In genomic region chr17:71987634-71988033, GRCh38 we compare ENCODE assay signal across 13 cellular contexts.
DNase-seq lines count a peak whose midpoint lies in the region; ATAC-seq and TF ChIP-seq lines count a peak whose summit lies in the region.
"Had no signal": no experiment of that assay in that cellular context is flagged by ENCODE, and none has a peak within 500 bp of the region (broad histone marks: within the 10 kb centered on the region; RNA-seq: fewer than 3 reads in every experiment).

No MANE protein-coding gene starts in this region.

- H3K27me3 ChIP-seq in ACC112 (ENCODE audit: insufficient read depth, low read length) (no peaks in the 10 kb centered on the region), mammary epithelial cell (ENCODE audit: insufficient read depth, low read length) (no peaks in the 10 kb centered on the region)
- no peaks in the 10 kb centered on the region for H3K27me3 ChIP-seq in naive thymus-derived CD4-positive, alpha-beta T cell (ENCODE audit: control insufficient read depth in 2 of 2, insufficient read depth in 2 of 2, low read length in 2 of 2)
- H3K27me3 ChIP-seq: uterus had no signal

- CTCF ChIA-PET in mammary epithelial cell (lab: Charles Lee; ENCODE audit: low non-redundant PET) = no interaction called here
- CTCF ChIA-PET in naive thymus-derived CD4-positive, alpha-beta T cell (lab: Charles Lee) = no interaction called here
- CTCF ChIA-PET in activated naive CD4-positive, alpha-beta T cell treated with anti-CD3 and anti-CD28 coated beads, Interleukin-2, amount 10 ng/mL, durations not matched to agents 7 days and 5 days (lab: Charles Lee) = no interaction called here

- H3K27ac Mint-ChIP-seq in naive thymus-derived CD4-positive, alpha-beta T cell = no peak overlapping the region
- H3K27ac Mint-ChIP-seq in activated naive CD4-positive, alpha-beta T cell treated with anti-CD3 and anti-CD28 coated beads, Interleukin-2, amount 10 ng/mL, durations not matched to agents 7 days and 5 days = no peak overlapping the region
- H3K27ac Mint-ChIP-seq: activated naive CD8-positive, alpha-beta T cell treated with anti-CD3 and anti-CD28 coated beads for 36 hours; IgD-negative memory B cell had no signal

- peak; percentile 12 for DNase-seq in MV-4-11 (lab: John Stamatoyannopoulos, UW)
- DNase-seq in mammary epithelial cell = peak; percentile 62
- no peak for DNase-seq in naive thymus-derived CD4-positive, alpha-beta T cell
- DNase-seq in activated naive CD4-positive, alpha-beta T cell treated with anti-CD3 and anti-CD28 coated beads, Interleukin-2, amount 10 ng/mL, durations not matched to agents 7 days and 5 days = no peak
- DNase-seq: activated naive CD8-positive, alpha-beta T cell treated with anti-CD3 and anti-CD28 coated beads for 36 hours; NCI-H1694 treated with DMSO at 0.1 percent for 48 hours; NCI-H526; uterus had no signal

- H3K4me2 ChIP-seq in mammary epithelial cell (ENCODE audit: insufficient read depth, low read depth, low read length) = peak overlapping the region; percentile 11

- H3K79me2 ChIP-seq in ACC112 (ENCODE audit: control insufficient read depth, insufficient read depth, low read length, unreplicated experiment) (no peaks in the 10 kb centered on the region), mammary epithelial cell (ENCODE audit: insufficient read depth, low read length) (no peaks in the 10 kb centered on the region)

- 36% methylated on average over 3 of the region's 3 CpGs for WGBS in mammary epithelial cell (ENCODE audit: low coverage, missing lambda C conversion rate)

- peak overlapping the region; percentile 44 for H3K4me3 ChIP-seq in ACC112 (ENCODE audit: low read depth, low read length)
- H3K4me3 ChIP-seq in mammary epithelial cell (replicated peaks in 1 of 3; ENCODE audit: insufficient read depth in 1 of 3, low read depth in 2 of 3, low read length in 3 of 3) = no peak overlapping the region
- H3K4me3 ChIP-seq in naive thymus-derived CD4-positive, alpha-beta T cell (ENCODE audit: low read length) = no peak overlapping the region
- H3K4me3 ChIP-seq: uterus had no signal

- BruUV-seq in mammary epithelial cell (replicated peaks; lab: Mats Ljungman, UMichigan) = no TSS peak

- dilution Hi-C loops in mammary epithelial cell (cut with HindIII; ENCODE audit: low sequenced_read_pairs) = loop anchor here (25.0 kb wide), 1 partner anchor 550 kb away; no protein-coding TSS in a partner anchor

- intact Hi-C loops in mammary epithelial cell (cut with micrococcal nuclease) = no loop called here
- intact Hi-C loops in naive thymus-derived CD4-positive, alpha-beta T cell (cut with micrococcal nuclease) = no loop called here

- POLR2A ChIA-PET in naive thymus-derived CD4-positive, alpha-beta T cell (lab: Charles Lee) = no interaction called here

- H2AFZ ChIP-seq in ACC112 (ENCODE audit: low read length, unreplicated experiment) (peak overlapping the region; percentile 49), mammary epithelial cell (ENCODE audit: low read depth, low read length) (peak overlapping the region; percentile 35)

- peaks cover 0 to 16% (median 3%) of the 10 kb centered on the region in 11 donors for H3K9me3 Mint-ChIP-seq in naive thymus-derived CD4-positive, alpha-beta T cell
- peaks cover 17% of the 10 kb centered on the region for H3K9me3 Mint-ChIP-seq in activated naive CD4-positive, alpha-beta T cell treated with anti-CD3 and anti-CD28 coated beads, Interleukin-2, amount 10 ng/mL, durations not matched to agents 7 days and 5 days

- no peak for TF ChIP-seq CTCF in mammary epithelial cell (conservative IDR thresholded peaks at IDR 0.05 in 1 of 2, IDR thresholded peaks at IDR 0.05 in 1 of 2; ENCODE audit: extremely low read depth in 1 of 2, insufficient read depth in 1 of 2, low read depth in 1 of 2, low read length in 2 of 2)

- no peaks in the 10 kb centered on the region for H4K20me1 ChIP-seq in mammary epithelial cell (ENCODE audit: insufficient read depth, low read length)

- H3K4me1 ChIP-seq in ACC112 (ENCODE audit: control insufficient read depth, insufficient read depth, low read length, unreplicated experiment) = peaks cover 14% of the 10 kb centered on the region
- H3K4me1 ChIP-seq in mammary epithelial cell (ENCODE audit: insufficient read depth, low read length) = peaks cover 48% of the 10 kb centered on the region
- H3K4me1 ChIP-seq in naive thymus-derived CD4-positive, alpha-beta T cell (ENCODE audit: control insufficient read depth in 2 of 2, insufficient read depth in 2 of 2, low read length in 2 of 2) = no peaks in the 10 kb centered on the region
- H3K4me1 ChIP-seq: uterus had no signal

- H3K9me3 ChIP-seq in mammary epithelial cell (replicated peaks; ENCODE audit: insufficient read depth, low read length) = no peaks in the 10 kb centered on the region
- no peaks in the 10 kb centered on the region for H3K9me3 ChIP-seq in naive thymus-derived CD4-positive, alpha-beta T cell (ENCODE audit: control insufficient read depth in 2 of 3, low read length in 3 of 3)
- H3K9me3 ChIP-seq: uterus had no signal

- no peak overlapping the region for H3K9ac ChIP-seq in mammary epithelial cell (ENCODE audit: insufficient read depth, low read length)

- no peaks in the 10 kb centered on the region for H3K4me1 Mint-ChIP-seq in naive thymus-derived CD4-positive, alpha-beta T cell
- no peaks in the 10 kb centered on the region for H3K4me1 Mint-ChIP-seq in activated naive CD4-positive, alpha-beta T cell treated with anti-CD3 and anti-CD28 coated beads, Interleukin-2, amount 10 ng/mL, durations not matched to agents 7 days and 5 days
- H3K4me1 Mint-ChIP-seq: activated naive CD8-positive, alpha-beta T cell treated with anti-CD3 and anti-CD28 coated beads for 36 hours; IgD-negative memory B cell had no signal

- no peak overlapping the region for H3K27ac ChIP-seq in ACC112 (ENCODE audit: low read depth, low read length)
- H3K27ac ChIP-seq in mammary epithelial cell (ENCODE audit: insufficient read depth, low read depth, low read length) = peak overlapping the region; percentile 15
- no peak overlapping the region for H3K27ac ChIP-seq in naive thymus-derived CD4-positive, alpha-beta T cell (ENCODE audit: low read depth, low read length)
- H3K27ac ChIP-seq: uterus had no signal

- ATAC-seq in GM18907 (IDR thresholded peaks at IDR 0.05; ENCODE audit: unreplicated experiment) (peak; percentile 73), GM18858 (IDR thresholded peaks at IDR 0.05; ENCODE audit: unreplicated experiment) (no peak), HG03039 (IDR thresholded peaks at IDR 0.05; ENCODE audit: unreplicated experiment) (no peak)
- ATAC-seq in naive thymus-derived CD4-positive, alpha-beta T cell = no peak

- in situ Hi-C loops in mammary epithelial cell (cut with MboI; ENCODE audit: low sequenced_read_pairs in 2 of 2) = no loop called here

- no peaks in the 10 kb centered on the region for H3K27me3 Mint-ChIP-seq in naive thymus-derived CD4-positive, alpha-beta T cell
- no peaks in the 10 kb centered on the region for H3K27me3 Mint-ChIP-seq in activated naive CD4-positive, alpha-beta T cell treated with anti-CD3 and anti-CD28 coated beads, Interleukin-2, amount 10 ng/mL, durations not matched to agents 7 days and 5 days

- H3K36me3 ChIP-seq in ACC112 (ENCODE audit: insufficient read depth, low read length) (no peaks in the 10 kb centered on the region), mammary epithelial cell (ENCODE audit: insufficient read depth, low read length) (no peaks in the 10 kb centered on the region)
- H3K36me3 ChIP-seq in naive thymus-derived CD4-positive, alpha-beta T cell (ENCODE audit: control insufficient read depth in 2 of 3, insufficient read depth in 3 of 3, low read length in 3 of 3) = no peaks in the 10 kb centered on the region
- H3K36me3 ChIP-seq: uterus had no signal

- H3K4me3 Mint-ChIP-seq in naive thymus-derived CD4-positive, alpha-beta T cell = no peak overlapping the region
- H3K4me3 Mint-ChIP-seq in activated naive CD4-positive, alpha-beta T cell treated with anti-CD3 and anti-CD28 coated beads, Interleukin-2, amount 10 ng/mL, durations not matched to agents 7 days and 5 days = no peak overlapping the region
- H3K4me3 Mint-ChIP-seq: activated naive CD8-positive, alpha-beta T cell treated with anti-CD3 and anti-CD28 coated beads for 36 hours; IgD-negative memory B cell had no signal

- no peaks in the 10 kb centered on the region for H3K36me3 Mint-ChIP-seq in naive thymus-derived CD4-positive, alpha-beta T cell
- no peaks in the 10 kb centered on the region for H3K36me3 Mint-ChIP-seq in activated naive CD4-positive, alpha-beta T cell treated with anti-CD3 and anti-CD28 coated beads, Interleukin-2, amount 10 ng/mL, durations not matched to agents 7 days and 5 days
- H3K36me3 Mint-ChIP-seq: activated naive CD8-positive, alpha-beta T cell treated with anti-CD3 and anti-CD28 coated beads for 36 hours; IgD-negative memory B cell had no signal

Comparison
In these comparisons a context has a peak if more than half of its experiments do, and no peak if none do; other contexts are left out.
1. DNase-seq: peak in MV-4-11 (single experiment) and mammary epithelial cell (single experiment); none in naive thymus-derived CD4-positive, alpha-beta T cell (0 of 9) and activated naive CD4-positive, alpha-beta T cell treated with anti-CD3 and anti-CD28 coated beads, Interleukin-2, amount 10 ng/mL, durations not matched to agents 7 days and 5 days (single experiment).